In genomic region chr2:20559277-20559676, GRCh38 we compare ENCODE assay signal across 30 cellular contexts.
"Had no signal": no experiment of that assay in that cellular context is flagged by ENCODE, and none has a peak within 500 bp of the region (broad histone marks: within the 10 kb centered on the region; RNA-seq: fewer than 3 reads in every experiment).

No MANE protein-coding gene starts in this region.

- H3K79me2 ChIP-seq: parathyroid adenoma had no signal

- H3K4me3 Mint-ChIP-seq: naive thymus-derived CD4-positive, alpha-beta T cell; natural killer cell; nephron; stimulated activated memory B cell treated with anti-CD40 and anti-IgM and Interleukin-4, amounts not matched to agents 10 μg/mL and 1 μg/mL and 100 μg/mL, for 72 hours; stimulated activated naive CD8-positive, alpha-beta T cell treated with anti-CD3 and anti-CD28 coated beads, Interleukin-15, amount 100 ng/mL, for 72 hours; type B pancreatic cell had no signal

- H3K36me3 Mint-ChIP-seq: naive thymus-derived CD4-positive, alpha-beta T cell; natural killer cell; stimulated activated memory B cell treated with anti-CD40 and anti-IgM and Interleukin-4, amounts not matched to agents 10 μg/mL and 1 μg/mL and 100 μg/mL, for 72 hours; type B pancreatic cell had no signal

- DNase-seq: naive thymus-derived CD4-positive, alpha-beta T cell; natural killer cell; nucleus accumbens; ovary; stimulated activated CD4-positive, alpha-beta T cell treated with anti-CD3 and anti-CD28 coated beads, Interleukin-12 subunit alpha, Interleukin-12 subunit beta, amount 100 ng/mL, for 4 hours; stimulated activated CD4-positive, alpha-beta T cell treated with anti-CD3 and anti-CD28 coated beads, Interleukin-1b, Interleukin-23, amount 100 ng/mL, for 48 hours; stimulated activated CD4-positive, alpha-beta T cell treated with anti-CD3 and anti-CD28 coated beads, Interleukin-4, amount 100 ng/mL, for 1 hour; stimulated activated CD4-positive, alpha-beta T cell treated with anti-CD3 and anti-CD28 coated beads, Interleukin-4, amount 100 ng/mL, for 4 hours; stimulated activated CD8-positive, alpha-beta memory T cell treated with anti-CD3 and anti-CD28 coated beads, Interleukin-4, amount 100 ng/mL, for 48 hours; stimulated activated naive CD4-positive, alpha-beta T cell; stimulated activated naive CD8-positive, alpha-beta T cell treated with anti-CD3 and anti-CD28 coated beads, Interleukin-15, amount 100 ng/mL, for 72 hours; stimulated activated naive CD8-positive, alpha-beta T cell treated with anti-CD3 and anti-CD28 coated beads, Interleukin-15, Interleukin-2, amounts not matched to agents 100 U/mL and 50 U/mL, for 24 hours; substantia nigra; testis; tibial artery; transverse colon; upper lobe of right lung had no signal

- H3K4me1 ChIP-seq: parathyroid adenoma, psoas muscle, spleen, testis, tibial artery, transverse colon, upper lobe of right lung, uterus had no signal

- H3K9me3 ChIP-seq: neutrophil, ovary, psoas muscle, spleen, suprapubic skin, testis, tibial artery, transverse colon, upper lobe of right lung, uterus had no signal

- H3K9me3 Mint-ChIP-seq: naive thymus-derived CD4-positive, alpha-beta T cell; natural killer cell; nephron; stimulated activated naive CD8-positive, alpha-beta T cell treated with anti-CD3 and anti-CD28 coated beads, Interleukin-15, amount 100 ng/mL, for 72 hours; type B pancreatic cell had no signal

- H3K4me1 Mint-ChIP-seq: naive thymus-derived CD4-positive, alpha-beta T cell; natural killer cell; stimulated activated naive CD8-positive, alpha-beta T cell treated with anti-CD3 and anti-CD28 coated beads, Interleukin-15, amount 100 ng/mL, for 72 hours had no signal

- H3K4me2 ChIP-seq: smooth muscle cell had no signal

- H3K27ac ChIP-seq: neutrophil, ovary, parathyroid adenoma, psoas muscle, skin epidermis, spleen, suprapubic skin, testis, tibial artery, transverse colon, upper lobe of right lung, uterus had no signal

- H3K36me3 ChIP-seq: neutrophil, ovary, spleen, suprapubic skin, tibial artery, transverse colon, upper lobe of right lung, uterus had no signal

- H3K4me3 ChIP-seq: ovary, psoas muscle, skin epidermis, smooth muscle cell, spleen, suprapubic skin, testis, tibial artery, transverse colon, upper lobe of right lung, uterus had no signal

- H3K27ac Mint-ChIP-seq: naive thymus-derived CD4-positive, alpha-beta T cell; natural killer cell; progenitor cell of endocrine pancreas; stimulated activated memory B cell treated with anti-CD40 and anti-IgM and Interleukin-4, amounts not matched to agents 10 μg/mL and 1 μg/mL and 100 μg/mL, for 72 hours; type B pancreatic cell had no signal

- H2AFZ ChIP-seq: parathyroid adenoma had no signal

- ATAC-seq: naive thymus-derived CD4-positive, alpha-beta T cell; natural killer cell; psoas muscle; sciatic nerve; stimulated activated memory B cell treated with anti-CD40 and anti-IgM and Interleukin-4, amounts not matched to agents 10 μg/mL and 1 μg/mL and 100 μg/mL, for 72 hours; stimulated activated naive CD8-positive, alpha-beta T cell treated with anti-CD3 and anti-CD28 coated beads, Interleukin-15, Interleukin-2, amounts not matched to agents 100 U/mL and 50 U/mL, for 24 hours had no signal

- H3K27me3 ChIP-seq: ovary, suprapubic skin, testis, tibial artery, transverse colon, upper lobe of right lung, uterus had no signal
